22 cellular contexts compared by ENCODE assay signal in genomic region chr7:1314021-1314907, GRCh38.
"Had no signal": no experiment of that assay in that cellular context is flagged by ENCODE, and none has a peak within 500 bp of the region (broad histone marks: within the 10 kb centered on the region; RNA-seq: fewer than 3 reads in every experiment).

No MANE protein-coding gene starts in this region.

- H3K27me3 Mint-ChIP-seq: activated CD4-positive, alpha-beta T cell treated with anti-CD3 and anti-CD28 coated beads, Interleukin-2, amount 10 ng/mL, durations not matched to agents 7 days and 5 days; activated CD8-positive, alpha-beta memory T cell treated with anti-CD3 and anti-CD28 coated beads, Interleukin-2, amount 10 ng/mL, durations not matched to agents 7 days and 5 days; activated CD8-positive, alpha-beta T cell treated with anti-CD3 and anti-CD28 coated beads for 36 hours; activated naive CD8-positive, alpha-beta T cell treated with anti-CD3 and anti-CD28 coated beads for 36 hours had no signal

- ATAC-seq: activated CD8-positive, alpha-beta memory T cell treated with anti-CD3 and anti-CD28 coated beads, Interleukin-2, amount 10 ng/mL, durations not matched to agents 7 days and 5 days; activated CD8-positive, alpha-beta T cell treated with anti-CD3 and anti-CD28 coated beads for 36 hours; foreskin keratinocyte; left lung; naive thymus-derived CD8-positive, alpha-beta T cell; pancreas; T-cell had no signal

- H3K9me3 Mint-ChIP-seq: activated CD4-positive, alpha-beta T cell treated with anti-CD3 and anti-CD28 coated beads, Interleukin-2, amount 10 ng/mL, durations not matched to agents 7 days and 5 days; activated CD8-positive, alpha-beta T cell treated with anti-CD3 and anti-CD28 coated beads for 36 hours; activated naive CD8-positive, alpha-beta T cell treated with anti-CD3 and anti-CD28 coated beads for 36 hours; activated T-helper 1 cell treated with anti-CD3 and anti-CD28 coated beads, Interleukin-12 subunit alpha, Interleukin-12 subunit beta, Interleukin-2, Interleukin-4 antibody, amounts not matched to agents 30 ng/mL and 10 ng/mL and 1 ng/mL, durations not matched to agents 14 hours and 24 hours and 36 hours; central memory CD8-positive, alpha-beta T cell; mesothelial cell of epicardium; naive thymus-derived CD8-positive, alpha-beta T cell; T-cell; T-helper 2 cell treated with Interferon-gamma antibody and Interleukin-4, amounts not matched to agents 5 μg/mL and 100 μg/mL, for 36 hours; type B pancreatic cell had no signal

- H3K4me3 ChIP-seq: left lung, pancreas, thoracic aorta had no signal

- H3K27me3 ChIP-seq: foreskin keratinocyte, neutrophil, pancreas had no signal

- H3K4me1 ChIP-seq: foreskin keratinocyte, left lung, pancreas had no signal

- H3K36me3 ChIP-seq: left lung, neutrophil, pancreas, thoracic aorta had no signal

- H3K4me1 Mint-ChIP-seq: activated CD4-positive, alpha-beta T cell treated with anti-CD3 and anti-CD28 coated beads, Interleukin-2, amount 10 ng/mL, durations not matched to agents 7 days and 5 days; activated CD8-positive, alpha-beta memory T cell treated with anti-CD3 and anti-CD28 coated beads, Interleukin-2, amount 10 ng/mL, durations not matched to agents 7 days and 5 days; activated naive CD8-positive, alpha-beta T cell treated with anti-CD3 and anti-CD28 coated beads for 36 hours; central memory CD8-positive, alpha-beta T cell; mesothelial cell of epicardium; naive thymus-derived CD8-positive, alpha-beta T cell; T-cell had no signal

- H3K27ac Mint-ChIP-seq: activated CD4-positive, alpha-beta T cell treated with anti-CD3 and anti-CD28 coated beads, Interleukin-2, amount 10 ng/mL, durations not matched to agents 7 days and 5 days; activated CD8-positive, alpha-beta memory T cell treated with anti-CD3 and anti-CD28 coated beads, Interleukin-2, amount 10 ng/mL, durations not matched to agents 7 days and 5 days; activated CD8-positive, alpha-beta T cell treated with anti-CD3 and anti-CD28 coated beads for 36 hours; activated naive CD8-positive, alpha-beta T cell treated with anti-CD3 and anti-CD28 coated beads for 36 hours; activated T-helper 1 cell treated with anti-CD3 and anti-CD28 coated beads, Interleukin-12 subunit alpha, Interleukin-12 subunit beta, Interleukin-2, Interleukin-4 antibody, amounts not matched to agents 30 ng/mL and 10 ng/mL and 1 ng/mL, durations not matched to agents 14 hours and 24 hours and 36 hours; mesothelial cell of epicardium; naive thymus-derived CD8-positive, alpha-beta T cell; T-cell; T-helper 2 cell treated with Interferon-gamma antibody and Interleukin-4, amounts not matched to agents 5 μg/mL and 100 μg/mL, for 36 hours; type B pancreatic cell had no signal

- H3K9me3 ChIP-seq: left lung, neutrophil, pancreas, thoracic aorta had no signal

- DNase-seq: activated CD4-positive, alpha-beta T cell treated with anti-CD3 and anti-CD28 coated beads, Interleukin-2, amount 10 ng/mL, durations not matched to agents 7 days and 5 days; activated CD4-positive, CD25-positive, alpha-beta regulatory T cell treated with anti-CD3 and anti-CD28 coated beads, Interleukin-2, amount 50 U/mL, for 72 hours; activated CD8-positive, alpha-beta memory T cell treated with anti-CD3 and anti-CD28 coated beads, Interleukin-2, amount 10 ng/mL, durations not matched to agents 7 days and 5 days; activated CD8-positive, alpha-beta T cell treated with anti-CD3 and anti-CD28 coated beads for 36 hours; activated naive CD8-positive, alpha-beta T cell treated with anti-CD3 and anti-CD28 coated beads for 36 hours; effector memory CD4-positive, alpha-beta T cell; foreskin keratinocyte; mammary epithelial cell; pancreas; stimulated activated CD4-positive, alpha-beta T cell treated with anti-CD3 and anti-CD28 coated beads, Interleukin-4, amount 100 ng/mL, for 1 hour; stimulated activated naive CD4-positive, alpha-beta T cell had no signal

- H3K27ac ChIP-seq: foreskin keratinocyte, left lung, neutrophil, pancreas, thoracic aorta, VCaP had no signal

- H3K4me3 Mint-ChIP-seq: activated CD4-positive, alpha-beta T cell treated with anti-CD3 and anti-CD28 coated beads, Interleukin-2, amount 10 ng/mL, durations not matched to agents 7 days and 5 days; activated CD8-positive, alpha-beta memory T cell treated with anti-CD3 and anti-CD28 coated beads, Interleukin-2, amount 10 ng/mL, durations not matched to agents 7 days and 5 days; activated CD8-positive, alpha-beta T cell treated with anti-CD3 and anti-CD28 coated beads for 36 hours; activated naive CD8-positive, alpha-beta T cell treated with anti-CD3 and anti-CD28 coated beads for 36 hours; activated T-helper 1 cell treated with anti-CD3 and anti-CD28 coated beads, Interleukin-12 subunit alpha, Interleukin-12 subunit beta, Interleukin-2, Interleukin-4 antibody, amounts not matched to agents 30 ng/mL and 10 ng/mL and 1 ng/mL, durations not matched to agents 14 hours and 24 hours and 36 hours; central memory CD8-positive, alpha-beta T cell; mesothelial cell of epicardium; naive thymus-derived CD8-positive, alpha-beta T cell; T-cell; T-helper 2 cell treated with Interferon-gamma antibody and Interleukin-4, amounts not matched to agents 5 μg/mL and 100 μg/mL, for 36 hours; type B pancreatic cell had no signal

- H3K36me3 Mint-ChIP-seq: activated CD8-positive, alpha-beta memory T cell treated with anti-CD3 and anti-CD28 coated beads, Interleukin-2, amount 10 ng/mL, durations not matched to agents 7 days and 5 days; activated naive CD8-positive, alpha-beta T cell treated with anti-CD3 and anti-CD28 coated beads for 36 hours; mesothelial cell of epicardium; naive thymus-derived CD8-positive, alpha-beta T cell; T-cell; type B pancreatic cell had no signal
